26 cellular contexts compared by ENCODE assay signal in the genomic region with DNA sequence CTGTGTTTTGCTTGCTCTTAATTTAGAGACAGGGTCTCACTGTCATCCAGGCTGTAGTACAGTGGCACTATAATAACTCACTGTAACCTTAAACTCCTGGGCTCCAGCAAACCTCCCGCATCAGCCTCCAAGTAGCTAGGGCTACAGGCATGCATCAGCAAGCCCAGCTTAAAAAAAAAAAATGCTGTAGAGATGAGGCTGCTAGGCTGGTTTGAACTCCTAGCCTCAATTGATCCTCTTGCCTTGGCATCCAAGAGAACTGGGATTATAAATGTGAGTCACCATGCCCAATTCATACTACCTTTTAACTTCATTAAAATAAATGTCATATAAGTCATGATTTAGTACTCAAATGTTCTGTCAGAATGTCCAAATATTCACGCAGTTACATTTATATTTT.
DNase-seq lines count a peak whose midpoint lies in the region; ATAC-seq, FAIRE-seq and TF ChIP-seq lines count a peak whose summit lies in the region.
"Had no signal": no experiment of that assay in that cellular context is flagged by ENCODE, and none has a peak within 500 bp of the region (broad histone marks: within the 10 kb centered on the region; RNA-seq: fewer than 3 reads in every experiment).

No MANE protein-coding gene starts in this region.

- no peak overlapping the region for H3K14ac ChIP-seq in H1 (ENCODE audit: insufficient read length)

- H4K91ac ChIP-seq in H1 (replicated peaks; ENCODE audit: insufficient read length, low read length) = no peak overlapping the region

- TF ChIP-seq CTCF in H1 (IDR thresholded peaks at IDR 0.05; ENCODE audit: control extremely low read depth in 1 of 3, insufficient read depth in 1 of 3, low read depth in 1 of 3, low read length in 3 of 3) = no peak

- H3K27me3 ChIP-seq in H1 (replicated peaks in 1 of 4; ENCODE audit: control insufficient read depth in 3 of 4, extremely low read depth in 1 of 4, insufficient read depth in 3 of 4, low read length in 3 of 4) = no peaks in the 10 kb centered on the region
- H3K27me3 ChIP-seq in small intestine (ENCODE audit: control insufficient read depth in 2 of 2, insufficient read depth in 2 of 2, low read length in 2 of 2) = no peaks in the 10 kb centered on the region
- H3K27me3 ChIP-seq: BE2C; BLaER1 treated with 17β-estradiol and CSF1 and Interleukin-3, amounts not matched to agents 10 nM and 100 nM had no signal

- H3K9ac ChIP-seq in H1 (replicated peaks in 1 of 4; ENCODE audit: extremely low read depth in 1 of 4, low read depth in 3 of 4, low read length in 3 of 4) = no peak overlapping the region
- H3K9ac ChIP-seq: BLaER1 treated with 17β-estradiol and CSF1 and Interleukin-3, amounts not matched to agents 10 nM and 100 nM; GM23248 had no signal

- H2BK5ac ChIP-seq in H1 (ENCODE audit: low read depth, low read length) = no peak overlapping the region

- intact Hi-C loops in activated CD4-positive, alpha-beta T cell treated with anti-CD3 and anti-CD28 coated beads, Interleukin-2, amount 10 ng/mL, durations not matched to agents 24 days and 14 days (cut with micrococcal nuclease) = no loop called here

- no peak overlapping the region for H3K4me2 ChIP-seq in H1 (ENCODE audit: insufficient read depth in 1 of 2, low read depth in 2 of 2, low read length in 2 of 2)
- H3K4me2 ChIP-seq: A549; BLaER1 treated with 17β-estradiol and CSF1 and Interleukin-3, amounts not matched to agents 10 nM and 100 nM had no signal

- no peak overlapping the region for H2BK120ac ChIP-seq in H1 (replicated peaks; ENCODE audit: low read depth, low read length)

- H3K36me3 ChIP-seq in H1 (ENCODE audit: control insufficient read depth in 2 of 4, insufficient read depth in 4 of 4, low read length in 3 of 4) = no peaks in the 10 kb centered on the region
- no peaks in the 10 kb centered on the region for H3K36me3 ChIP-seq in small intestine (ENCODE audit: control insufficient read depth in 2 of 2, insufficient read depth in 2 of 2, low read length in 2 of 2)
- H3K36me3 ChIP-seq: BE2C; BLaER1 treated with 17β-estradiol and CSF1 and Interleukin-3, amounts not matched to agents 10 nM and 100 nM had no signal

- H2AFZ ChIP-seq in H1 (ENCODE audit: low read length) = 0 out of 2 replicates have a peak overlapping the region, but pooled peaks have one; percentile 51
- H2AFZ ChIP-seq: GM23248 had no signal

- no peak overlapping the region for H2BK20ac ChIP-seq in H1 (ENCODE audit: low read length)

- WGBS in H1 (ENCODE audit: extremely low coverage in 1 of 2, insufficient coverage in 1 of 2, insufficient read length in 1 of 2, insufficient replicate concordance in 2 of 2, low coverage in 1 of 2, low lambda C conversion rate in 2 of 2, missing lambda C conversion rate in 1 of 2), 2 experiments = 91% methylated on average over 2 of the region's 2 CpGs; no CpG with 5 or more reads in 1 of the 2 experiments
- WGBS in small intestine, 3 donors = 80 to 92% (median 86%) methylated on average over 2 of the region's 2 CpGs

- H3K4me1 ChIP-seq in H1 (replicated peaks in 1 of 4; ENCODE audit: control insufficient read depth in 3 of 4, insufficient read depth in 4 of 4, low read length in 3 of 4) (no peaks in the 10 kb centered on the region), small intestine (ENCODE audit: control insufficient read depth in 2 of 2, insufficient read depth in 1 of 2, low read depth in 1 of 2, low read length in 1 of 2) (no peaks in the 10 kb centered on the region)
- H3K4me1 ChIP-seq: A549, BE2C had no signal

- no peak overlapping the region for H4K8ac ChIP-seq in H1 (ENCODE audit: extremely low read depth, insufficient read depth, low read length)

- no peak overlapping the region for H3K4ac ChIP-seq in H1 (replicated peaks; ENCODE audit: insufficient read length, low read depth, low read length)

- H3K9me3 ChIP-seq in H1 (ENCODE audit: insufficient read depth in 2 of 2, low read depth in 1 of 2, low read length in 1 of 2) (no peaks in the 10 kb centered on the region), small intestine (ENCODE audit: control insufficient read depth, low read depth) (no peaks in the 10 kb centered on the region)
- H3K9me3 ChIP-seq: A549, BE2C had no signal

- H3K23me2 ChIP-seq in H1 (ENCODE audit: low read depth, low read length) = no peaks in the 10 kb centered on the region

- no peaks in the 10 kb centered on the region for H4K20me1 ChIP-seq in H1 (replicated peaks in 1 of 2; ENCODE audit: control insufficient read depth in 1 of 2, insufficient read depth in 2 of 2, low read length in 2 of 2)
- H4K20me1 ChIP-seq: BLaER1 treated with 17β-estradiol and CSF1 and Interleukin-3, amounts not matched to agents 10 nM and 100 nM had no signal

- no peaks in the 10 kb centered on the region for H3K4me1 Mint-ChIP-seq in activated CD4-positive, alpha-beta T cell treated with anti-CD3 and anti-CD28 coated beads, Interleukin-2, amount 10 ng/mL, durations not matched to agents 24 days and 14 days
- H3K4me1 Mint-ChIP-seq: CD14-positive monocyte; CD8-positive, alpha-beta memory T cell; H9 had no signal

- H2AK5ac ChIP-seq in H1 (ENCODE audit: low read depth, low read length) = no peak overlapping the region

- H3K4me3 Mint-ChIP-seq in activated CD4-positive, alpha-beta T cell treated with anti-CD3 and anti-CD28 coated beads, Interleukin-2, amount 10 ng/mL, durations not matched to agents 24 days and 14 days = no peak overlapping the region
- H3K4me3 Mint-ChIP-seq: CD14-positive monocyte; CD4-positive, alpha-beta T cell; CD8-positive, alpha-beta memory T cell; H9 had no signal

- POLR2A ChIA-PET in H1 (lab: Charles Lee; ENCODE audit: partially characterized antibody) = no interaction called here

- H4K5ac ChIP-seq in H1 (ENCODE audit: insufficient read length, low read depth, low read length) = no peak overlapping the region

- no peak overlapping the region for H3K18ac ChIP-seq in H1 (ENCODE audit: extremely low read depth, low read length)

- TF ChIP-seq RAD21 in H1 (IDR thresholded peaks at IDR 0.05 in 1 of 2, conservative IDR thresholded peaks at IDR 0.05 in 1 of 2; ENCODE audit: low read depth in 2 of 2, low read length in 2 of 2) = no peak

- no peaks in the 10 kb centered on the region for H3K27me3 Mint-ChIP-seq in activated CD4-positive, alpha-beta T cell treated with anti-CD3 and anti-CD28 coated beads, Interleukin-2, amount 10 ng/mL, durations not matched to agents 24 days and 14 days
- H3K27me3 Mint-ChIP-seq: CD4-positive, alpha-beta T cell; CD8-positive, alpha-beta memory T cell had no signal

- H3K27ac Mint-ChIP-seq in activated CD4-positive, alpha-beta T cell treated with anti-CD3 and anti-CD28 coated beads, Interleukin-2, amount 10 ng/mL, durations not matched to agents 24 days and 14 days = no peak overlapping the region
- H3K27ac Mint-ChIP-seq: CD14-positive monocyte; CD4-positive, alpha-beta T cell; CD8-positive, alpha-beta memory T cell had no signal

- no peak overlapping the region for H3K56ac ChIP-seq in H1 (replicated peaks; ENCODE audit: insufficient read length, low read depth, low read length)

- FAIRE-seq in H1 (lab: Jason Lieb, UNC) (no peak), small intestine (lab: Jason Lieb, UNC) (no peak)
- FAIRE-seq: A549, D721Med, GM12878, GM19239 had no signal

- H3K23ac ChIP-seq in H1 (ENCODE audit: insufficient read length) = no peak overlapping the region

- H3K36me3 Mint-ChIP-seq in activated CD4-positive, alpha-beta T cell treated with anti-CD3 and anti-CD28 coated beads, Interleukin-2, amount 10 ng/mL, durations not matched to agents 24 days and 14 days (ENCODE audit: low read depth) = no peaks in the 10 kb centered on the region
- H3K36me3 Mint-ChIP-seq: CD14-positive monocyte; CD8-positive, alpha-beta memory T cell had no signal

- no peak for TF ChIP-seq POLR2A in H1 (IDR thresholded peaks at IDR 0.05; ENCODE audit: control extremely low read depth in 1 of 2, low read depth in 2 of 2, low read length in 2 of 2)

- CTCF ChIA-PET in H1 (lab: Charles Lee; ENCODE audit: partially characterized antibody) = no interaction called here

- H3K4me3 ChIP-seq in H1 (ENCODE audit: extremely low read depth in 1 of 4, insufficient read depth in 2 of 4, low read depth in 3 of 4, low read length in 4 of 4) (no peak overlapping the region), small intestine (ENCODE audit: low read depth in 1 of 2, low read length in 2 of 2) (no peak overlapping the region)
- H3K4me3 ChIP-seq: A549; BLaER1 treated with 17β-estradiol and CSF1 and Interleukin-3, amounts not matched to agents 10 nM and 100 nM; GM12878; GM23248 had no signal

- no peak overlapping the region for H2BK12ac ChIP-seq in H1 (ENCODE audit: low read depth, low read length)

- H3K9me3 Mint-ChIP-seq in activated CD4-positive, alpha-beta T cell treated with anti-CD3 and anti-CD28 coated beads, Interleukin-2, amount 10 ng/mL, durations not matched to agents 24 days and 14 days = peaks cover 8% of the 10 kb centered on the region

- no peak overlapping the region for H2BK15ac ChIP-seq in H1 (ENCODE audit: low read length)

- H3K27ac ChIP-seq in H1 (ENCODE audit: low read depth, low read length) (no peak overlapping the region), small intestine (ENCODE audit: low read depth in 1 of 2, low read length in 1 of 2) (no peak overlapping the region)
- H3K27ac ChIP-seq: A549; BLaER1 treated with 17β-estradiol and CSF1 and Interleukin-3, amounts not matched to agents 10 nM and 100 nM; GM23248 had no signal

- ATAC-seq in esophagus mucosa = peak; percentile 88
- ATAC-seq in HG03139 (IDR thresholded peaks at IDR 0.05; ENCODE audit: unreplicated experiment) = no peak
- ATAC-seq: A549, GM12878, HCT116 had no signal

- TF ChIP-seq EP300 in H1 (IDR thresholded peaks at IDR 0.05; ENCODE audit: borderline replicate concordance in 1 of 2, low read depth in 2 of 2, low read length in 2 of 2) = no peak

- no peaks in the 10 kb centered on the region for H3K79me2 ChIP-seq in H1 (ENCODE audit: control insufficient read depth in 1 of 2, insufficient read depth in 2 of 2, low read length in 2 of 2)

- DNase-seq in NCI-H2171 treated with DMSO at 0.1 percent for 48 hours (lab: John Stamatoyannopoulos, UW) (peak; percentile 0), NCI-H2171 (lab: John Stamatoyannopoulos, UW) (no peak), H1 (ENCODE audit: low read depth in 1 of 2, low spot score in 2 of 2) (no peak), small intestine (no peak)
- DNase-seq in activated CD4-positive, alpha-beta T cell treated with anti-CD3 and anti-CD28 coated beads, Interleukin-2, amount 10 ng/mL, durations not matched to agents 24 days and 14 days = no peak
- DNase-seq: 8988T; ACHN; AML-193; BE2C; CD4-positive, alpha-beta T cell; CD8-positive, alpha-beta memory T cell; DMS 273 treated with DMSO at 0.1 percent for 48 hours; DMS79; EL; GDM1; GM23248; H9 had no signal

- no peaks in the 10 kb centered on the region for H3K79me1 ChIP-seq in H1 (ENCODE audit: low read depth, low read length)

TF ChIP-seq in H1, 55 proteins besides CTCF, POLR2A, EP300 and RAD21 (continues in another document):
- TF ChIP-seq SIRT6 (IDR thresholded peaks at IDR 0.05; ENCODE audit: low read length) = no peak
- TF ChIP-seq SAP30 (IDR thresholded peaks at IDR 0.05; ENCODE audit: insufficient read depth, insufficient replicate concordance, low read length) = no peak
- no peak for TF ChIP-seq KDM1A (IDR thresholded peaks at IDR 0.05; ENCODE audit: borderline replicate concordance, low read length)
- TF ChIP-seq TCF12 (IDR thresholded peaks at IDR 0.05; ENCODE audit: low read depth, low read length) = no peak
- TF ChIP-seq TEAD4 (IDR thresholded peaks at IDR 0.05; ENCODE audit: low read depth, low read length) = no peak
